Comparison of ENCODE assay signal across 27 cellular contexts in genomic region chr4:7878323-7878722, GRCh38.
DNase-seq lines count a peak whose midpoint lies in the region; ATAC-seq, FAIRE-seq and TF ChIP-seq lines count a peak whose summit lies in the region.
"Had no signal": no experiment of that assay in that cellular context is flagged by ENCODE, and none has a peak within 500 bp of the region (broad histone marks: within the 10 kb centered on the region; RNA-seq: fewer than 3 reads in every experiment).

No MANE protein-coding gene starts in this region.

- H3K27ac ChIP-seq in A549 (peak overlapping the region; percentile 88 to 96), esophagus muscularis mucosa (replicated peaks in 1 of 4) (peak overlapping the region; percentile 74 to 89 (median 74)), uterus (no peak overlapping the region)
- H3K27ac ChIP-seq: neutrophil had no signal

- peak overlapping the region; percentile 86 for H3K4me2 ChIP-seq in A549

- peaks cover 76% of the 10 kb centered on the region for H3K4me1 Mint-ChIP-seq in nephron

- DNase-seq in A549 (ENCODE audit: low read depth in 1 of 2, low spot score in 1 of 2), result no peak
- DNase-seq in SK-MEL-5 (ENCODE audit: low read depth, low spot score), result peak; percentile 29
- no peak for DNase-seq in esophagus muscularis mucosa (ENCODE audit: extremely low spot score)
- no peak for DNase-seq in uterus
- no peak for DNase-seq in NCI-H1105 (lab: John Stamatoyannopoulos, UW)
- DNase-seq in HT-29 (ENCODE audit: low spot score), result no peak
- DNase-seq in SHP77 (lab: John Stamatoyannopoulos, UW), result no peak
- DNase-seq: activated CD4-positive, alpha-beta memory T cell treated with anti-CD3 and anti-CD28 coated beads for 36 hours; activated CD8-positive, alpha-beta memory T cell treated with anti-CD3 and anti-CD28 coated beads, Interleukin-2, amount 50 U/mL, for 4 hours; activated naive CD8-positive, alpha-beta T cell treated with anti-CD3 and anti-CD28 coated beads for 36 hours; GOT3; head of caudate nucleus; MV-4-11; NCI-H1694 treated with DMSO at 0.1 percent for 48 hours; NCI-H2171 treated with DMSO at 0.1 percent for 48 hours; NCI-H524 treated with DMSO at 0.1 percent for 48 hours; Peyer's patch; SIG-M5; small intestine; stimulated activated CD4-positive, alpha-beta T cell treated with anti-CD3 and anti-CD28 coated beads, Interleukin-1b, Interleukin-23, amount 100 ng/mL, for 48 hours had no signal

- no peak for ATAC-seq in A549
- ATAC-seq: HepG2 had no signal

- no peak for TF ChIP-seq POLR2A in A549 (IDR thresholded peaks at IDR 0.05; ENCODE audit: low read length)
- TF ChIP-seq POLR2A in esophagus muscularis mucosa (IDR thresholded peaks at IDR 0.05; ENCODE audit: low read depth), result no peak
- TF ChIP-seq POLR2A in uterus (IDR thresholded peaks at IDR 0.05), result no peak

- CTCF ChIA-PET in A549 (lab: Yijun Ruan, JAX), result interaction anchor here (1.0 to 3.9 kb wide), 8 partner anchors 8 to 115 kb away, joined by 3 to 20 read pairs (median 4); no protein-coding TSS in a partner anchor

- H3K4me3 Mint-ChIP-seq in nephron, result peak overlapping the region in 1 of 3 experiments; percentile 18
- H3K4me3 Mint-ChIP-seq: activated CD4-positive, alpha-beta memory T cell treated with anti-CD3 and anti-CD28 coated beads for 36 hours; activated naive CD8-positive, alpha-beta T cell treated with anti-CD3 and anti-CD28 coated beads for 36 hours; activated T-helper 1 cell treated with anti-CD3 and anti-CD28 coated beads, Interleukin-12 subunit alpha, Interleukin-12 subunit beta, Interleukin-2, Interleukin-4 antibody, amounts not matched to agents 30 ng/mL and 10 ng/mL and 1 ng/mL, durations not matched to agents 14 hours and 24 hours and 36 hours had no signal

- TF ChIP-seq CTCF in A549 (IDR thresholded peaks at IDR 0.05), result no peak
- TF ChIP-seq CTCF in esophagus muscularis mucosa (IDR thresholded peaks at IDR 0.05), result no peak
- TF ChIP-seq CTCF in nephron (IDR thresholded peaks at IDR 0.05; ENCODE audit: unreplicated experiment in 3 of 3), result no peak
- no peak for TF ChIP-seq CTCF in uterus (IDR thresholded peaks at IDR 0.05)

- in situ Hi-C loops in SK-MEL-5 (cut with HindIII; ENCODE audit: low pct_unique_long_range_greater_than_20kb, low sequenced_read_pairs), result no loop called here

- FAIRE-seq in A549 (lab: Jason Lieb, UNC), result no peak
- FAIRE-seq: G401.6, HepG2, small intestine, TTC549 had no signal

- peaks cover 95% of the 10 kb centered on the region for H3K4me1 ChIP-seq in A549
- peaks cover 20 to 77% (median 65%) of the 10 kb centered on the region in 4 donors for H3K4me1 ChIP-seq in esophagus muscularis mucosa
- no peaks in the 10 kb centered on the region for H3K4me1 ChIP-seq in uterus

- H3K36me3 ChIP-seq in esophagus muscularis mucosa (no peaks in the 10 kb centered on the region), uterus (no peaks in the 10 kb centered on the region)
- H3K36me3 ChIP-seq: neutrophil, Peyer's patch had no signal

- intact Hi-C loops in esophagus muscularis mucosa (cut with DNase I), result loop anchor here (5.0 kb wide), 1 partner anchor 59 kb away; the partner anchor contains the start of gene AFAP1
- intact Hi-C loops in uterus (cut with DNase I; ENCODE audit: low total_unique reads), result no loop called here

- H3K9me3 Mint-ChIP-seq in nephron, result no peaks in the 10 kb centered on the region
- H3K9me3 Mint-ChIP-seq: activated CD4-positive, alpha-beta memory T cell treated with anti-CD3 and anti-CD28 coated beads for 36 hours; activated T-helper 1 cell treated with anti-CD3 and anti-CD28 coated beads, Interleukin-12 subunit alpha, Interleukin-12 subunit beta, Interleukin-2, Interleukin-4 antibody, amounts not matched to agents 30 ng/mL and 10 ng/mL and 1 ng/mL, durations not matched to agents 14 hours and 24 hours and 36 hours had no signal

- no peaks in the 10 kb centered on the region for H3K9me3 ChIP-seq in A549
- H3K9me3 ChIP-seq in esophagus muscularis mucosa, result no peaks in the 10 kb centered on the region
- H3K9me3 ChIP-seq in uterus, result no peaks in the 10 kb centered on the region
- H3K9me3 ChIP-seq: neutrophil, Peyer's patch had no signal

- peak overlapping the region; percentile 53 to 64 (median 61) for H3K27ac Mint-ChIP-seq in nephron
- H3K27ac Mint-ChIP-seq: activated CD4-positive, alpha-beta memory T cell treated with anti-CD3 and anti-CD28 coated beads for 36 hours; activated naive CD8-positive, alpha-beta T cell treated with anti-CD3 and anti-CD28 coated beads for 36 hours; activated T-helper 1 cell treated with anti-CD3 and anti-CD28 coated beads, Interleukin-12 subunit alpha, Interleukin-12 subunit beta, Interleukin-2, Interleukin-4 antibody, amounts not matched to agents 30 ng/mL and 10 ng/mL and 1 ng/mL, durations not matched to agents 14 hours and 24 hours and 36 hours had no signal

- no peak for TF ChIP-seq RAD21 in A549 (conservative IDR thresholded peaks at IDR 0.05 in 1 of 2, IDR thresholded peaks at IDR 0.05 in 1 of 2)

- H3K36me3 Mint-ChIP-seq in nephron (ENCODE audit: low read depth), result peaks cover 8% of the 10 kb centered on the region

- H3K4me3 ChIP-seq in A549 (no peak overlapping the region), esophagus muscularis mucosa (no peak overlapping the region), uterus (no peak overlapping the region)
- H3K4me3 ChIP-seq: lung, Peyer's patch had no signal

- POLR2A ChIA-PET in A549 (lab: Yijun Ruan, JAX), result no interaction called here

- no peaks in the 10 kb centered on the region for H3K27me3 Mint-ChIP-seq in nephron (ENCODE audit: low read depth)
- H3K27me3 Mint-ChIP-seq: activated CD4-positive, alpha-beta memory T cell treated with anti-CD3 and anti-CD28 coated beads for 36 hours; activated naive CD8-positive, alpha-beta T cell treated with anti-CD3 and anti-CD28 coated beads for 36 hours had no signal

- WGBS in A549 (ENCODE audit: missing lambda C conversion rate), result 74% methylated on average over 6 of the region's 6 CpGs
- 40% methylated on average over 6 of the region's 6 CpGs for WGBS in esophagus muscularis mucosa

- TF ChIP-seq EP300 in A549 (IDR thresholded peaks at IDR 0.05) (no peak), esophagus muscularis mucosa (IDR thresholded peaks at IDR 0.05) (no peak)

- no peaks in the 10 kb centered on the region for H3K27me3 ChIP-seq in esophagus muscularis mucosa
- no peaks in the 10 kb centered on the region for H3K27me3 ChIP-seq in uterus
- H3K27me3 ChIP-seq: Peyer's patch had no signal

TF ChIP-seq in A549, 52 proteins besides CTCF, POLR2A, EP300 and RAD21:
- no peak for TF ChIP-seq KDM5A (IDR thresholded peaks at IDR 0.05)
- TF ChIP-seq HOXB5 (CRISPR knock-in tag; IDR thresholded peaks at IDR 0.05), result no peak
- no peak for TF ChIP-seq HOXA7 (CRISPR knock-in tag; IDR thresholded peaks at IDR 0.05)
- no peak for TF ChIP-seq USF2 (IDR thresholded peaks at IDR 0.05)
- TF ChIP-seq TFCP2L1 (CRISPR knock-in tag; IDR thresholded peaks at IDR 0.05), result no peak
- no peak for TF ChIP-seq EHF (CRISPR knock-in tag; IDR thresholded peaks at IDR 0.05)
- no peak for TF ChIP-seq ZFP36 (IDR thresholded peaks at IDR 0.05; ENCODE audit: borderline replicate concordance, partially characterized antibody)

Comparison
In these comparisons a context has a peak if more than half of its experiments do, and no peak if none do; other contexts are left out.
1. H3K27ac ChIP-seq: peak in A549 (2 of 2) and esophagus muscularis mucosa (4 of 4); none in uterus (0 of 2).